ENCODE assay signal across 1 cellular context in genomic region chr9:131402738-131403492, GRCh38.
TF ChIP-seq lines count a peak whose summit lies in the region.

No MANE protein-coding gene starts in this region.

TF ChIP-seq in K562, 482 proteins besides CTCF, POLR2A, EP300 and RAD21 (continued from another document):
- TF ChIP-seq ZNF318 (IDR thresholded peaks at IDR 0.05; ENCODE audit: borderline replicate concordance in 1 of 2, low read depth in 1 of 2) (no peak), E2F6 (IDR thresholded peaks at IDR 0.05; ENCODE audit: borderline replicate concordance in 1 of 2, extremely low read depth in 1 of 2, insufficient read depth in 1 of 2, insufficient read length in 1 of 2, low read depth in 1 of 2, low read length in 1 of 2, poor library complexity in 1 of 2, severe bottlenecking in 1 of 2) (no peak), ESRRA (IDR thresholded peaks at IDR 0.05; ENCODE audit: borderline replicate concordance, low read depth) (no peak), POLR3G (IDR thresholded peaks at IDR 0.05; ENCODE audit: extremely low read depth, insufficient read length, insufficient replicate concordance) (no peak), ZBTB8A (IDR thresholded peaks at IDR 0.05; ENCODE audit: partially characterized antibody) (no peak), ESRRB (CRISPR knock-in tag; IDR thresholded peaks at IDR 0.05; ENCODE audit: borderline replicate concordance) (no peak), MCM2 (IDR thresholded peaks at IDR 0.05; ENCODE audit: low read depth) (no peak), ZNF239 (CRISPR knock-in tag; IDR thresholded peaks at IDR 0.05) (no peak), ZNF699 (CRISPR knock-in tag; IDR thresholded peaks at IDR 0.05; ENCODE audit: insufficient replicate concordance) (no peak), U2AF2 (optimal IDR thresholded peaks at IDR 0.05; ENCODE audit: low read depth, low read length) (no peak), IRF1 (CRISPR knock-in tag; IDR thresholded peaks at IDR 0.05; ENCODE audit: borderline replicate concordance) (no peak)
